14 cellular contexts compared by ENCODE assay signal in genomic region chr3:31106912-31107311, GRCh38.
A peak's percentile ranks its signal among the peaks of the same experiment; 100 is the strongest.
DNase-seq lines count a peak whose midpoint lies in the region; ATAC-seq, FAIRE-seq and TF ChIP-seq lines count a peak whose summit lies in the region.
"Had no signal": no experiment of that assay in that cellular context is flagged by ENCODE, and none has a peak within 500 bp of the region (broad histone marks: within the 10 kb centered on the region; RNA-seq: fewer than 3 reads in every experiment).

No MANE protein-coding gene starts in this region.

- 84 to 92% (median 84%) methylated on average over 2 of the region's 2 CpGs for WGBS in stomach, 5 donors

- no peak overlapping the region for H3K4me3 ChIP-seq in GM12865 (ENCODE audit: low read depth, low read length)
- H3K4me3 ChIP-seq in OCI-LY3 (ENCODE audit: low read length), result no peak overlapping the region
- no peak overlapping the region for H3K4me3 ChIP-seq in kidney (ENCODE audit: low read length in 2 of 2)
- no peak overlapping the region for H3K4me3 ChIP-seq in stomach

- no peak for TF ChIP-seq POLR2A in stomach (IDR thresholded peaks at IDR 0.05)

- H3K79me2 ChIP-seq in OCI-LY3 (ENCODE audit: low read length), result no peaks in the 10 kb centered on the region

- no peak for TF ChIP-seq CTCF in GM12865 (IDR thresholded peaks at IDR 0.05; ENCODE audit: insufficient read depth, low read depth, low read length, missing control alignments)
- TF ChIP-seq CTCF in OCI-LY3 (IDR thresholded peaks at IDR 0.05; ENCODE audit: low read depth, low read length), result no peak
- TF ChIP-seq CTCF in kidney (IDR thresholded peaks at IDR 0.05; ENCODE audit: borderline replicate concordance, extremely low read depth, insufficient read depth), result no peak
- no peak for TF ChIP-seq CTCF in stomach (IDR thresholded peaks at IDR 0.05)

- no peak for FAIRE-seq in kidney (lab: Jason Lieb, UNC)
- FAIRE-seq: H1 had no signal

- H3K4me1 ChIP-seq in OCI-LY3 (ENCODE audit: low read length) (peaks cover 8% of the 10 kb centered on the region), kidney (ENCODE audit: control insufficient read depth in 1 of 2, insufficient read depth in 1 of 2, low read depth in 1 of 2, low read length in 2 of 2) (no peaks in the 10 kb centered on the region), stomach (no peaks in the 10 kb centered on the region)

- intact Hi-C loops in kidney (cut with DNase I), result no loop called here
- intact Hi-C loops in stomach (cut with DNase I; ENCODE audit: low total_unique reads), result no loop called here

- no peaks in the 10 kb centered on the region for H3K27me3 ChIP-seq in OCI-LY3 (ENCODE audit: low read depth, low read length)
- H3K27me3 ChIP-seq in stomach, result no peaks in the 10 kb centered on the region
- H3K27me3 ChIP-seq: neutrophil had no signal

- DNase-seq in GM12865 (ENCODE audit: low read depth), result peak; percentile 56
- DNase-seq in kidney, result no peak
- no peak for DNase-seq in NCI-H1930 (lab: John Stamatoyannopoulos, UW)
- DNase-seq in stomach, result no peak
- DNase-seq in EL, result no peak
- DNase-seq: CD8-positive, alpha-beta memory T cell; cortex of kidney; NCI-H1092; Right ventricle myocardium superior had no signal

- ATAC-seq in GM19324 (IDR thresholded peaks at IDR 0.05; ENCODE audit: low FRiP score, unreplicated experiment) (peak; percentile 91), HG02870 (IDR thresholded peaks at IDR 0.05; ENCODE audit: unreplicated experiment) (peak; percentile 93)

- no peaks in the 10 kb centered on the region for H4K20me1 ChIP-seq in OCI-LY3 (ENCODE audit: insufficient read depth, low read length)

- H3K4me2 ChIP-seq in OCI-LY3 (ENCODE audit: low read length), result peak overlapping the region; percentile 5

- H3K36me3 ChIP-seq in OCI-LY3 (replicated peaks; ENCODE audit: low read depth, low read length), result no peaks in the 10 kb centered on the region
- no peaks in the 10 kb centered on the region for H3K36me3 ChIP-seq in kidney (ENCODE audit: control insufficient read depth in 1 of 2, insufficient read depth in 2 of 2, low read length in 2 of 2)
- no peaks in the 10 kb centered on the region for H3K36me3 ChIP-seq in stomach
- H3K36me3 ChIP-seq: neutrophil had no signal

- no peak for TF ChIP-seq EP300 in stomach (IDR thresholded peaks at IDR 0.05)

- H3K9me3 ChIP-seq in OCI-LY3 (ENCODE audit: insufficient read depth, low read length), result no peaks in the 10 kb centered on the region
- H3K9me3 ChIP-seq in kidney (ENCODE audit: control insufficient read depth in 1 of 2, low read length in 2 of 2), result no peaks in the 10 kb centered on the region
- no peaks in the 10 kb centered on the region for H3K9me3 ChIP-seq in stomach
- H3K9me3 ChIP-seq: neutrophil had no signal

- H3K27ac ChIP-seq in OCI-LY3 (ENCODE audit: low read length), result no peak overlapping the region
- H3K27ac ChIP-seq in kidney (ENCODE audit: low read depth in 2 of 2, low read length in 2 of 2), result no peak overlapping the region
- no peak overlapping the region for H3K27ac ChIP-seq in stomach
- H3K27ac ChIP-seq: neutrophil had no signal

- H3K9ac ChIP-seq in OCI-LY3 (ENCODE audit: low read length), result no peak overlapping the region
- H3K9ac ChIP-seq in kidney (ENCODE audit: low read length in 2 of 2), result no peak overlapping the region

- no peak overlapping the region for H2AFZ ChIP-seq in OCI-LY3 (ENCODE audit: low read depth, low read length)
